ENCODE assay signal across 8 cellular contexts in genomic region chr1:85048296-85049064, GRCh38. TPM values are rescaled to one million over a fixed set of nuclear protein-coding genes. Genes with fewer than 3 reads are reported as not detected.
DNase-seq lines count a peak whose midpoint lies in the region; ATAC-seq, FAIRE-seq and TF ChIP-seq lines count a peak whose summit lies in the region.

A gene with protein sequence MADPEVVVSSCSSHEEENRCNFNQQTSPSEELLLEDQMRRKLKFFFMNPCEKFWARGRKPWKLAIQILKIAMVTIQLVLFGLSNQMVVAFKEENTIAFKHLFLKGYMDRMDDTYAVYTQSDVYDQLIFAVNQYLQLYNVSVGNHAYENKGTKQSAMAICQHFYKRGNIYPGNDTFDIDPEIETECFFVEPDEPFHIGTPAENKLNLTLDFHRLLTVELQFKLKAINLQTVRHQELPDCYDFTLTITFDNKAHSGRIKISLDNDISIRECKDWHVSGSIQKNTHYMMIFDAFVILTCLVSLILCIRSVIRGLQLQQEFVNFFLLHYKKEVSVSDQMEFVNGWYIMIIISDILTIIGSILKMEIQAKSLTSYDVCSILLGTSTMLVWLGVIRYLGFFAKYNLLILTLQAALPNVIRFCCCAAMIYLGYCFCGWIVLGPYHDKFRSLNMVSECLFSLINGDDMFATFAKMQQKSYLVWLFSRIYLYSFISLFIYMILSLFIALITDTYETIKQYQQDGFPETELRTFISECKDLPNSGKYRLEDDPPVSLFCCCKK (minus strand): TSS chr1:85048500. CDS start chr1:85045360, 3,140 bp downstream.

- H3K9me3 ChIP-seq in SJSA1 (replicated peaks) (no peaks in the 10 kb centered on the region), GM12878 (replicated peaks; ENCODE audit: control insufficient read depth, insufficient read depth, low read length) (no peaks in the 10 kb centered on the region)

- no peak for TF ChIP-seq RAD21 in GM12878 (IDR thresholded peaks at IDR 0.05; ENCODE audit: insufficient read depth, low read depth, low read length)

- in situ Hi-C loops in Caki2 (cut with HindIII; ENCODE audit: low pct_unique_long_range_greater_than_20kb, low sequenced_read_pairs): no loop called here
- in situ Hi-C loops in GM12878 (cut with MboI): no loop called here

- no peaks in the 10 kb centered on the region for H3K36me3 ChIP-seq in SJSA1
- no peaks in the 10 kb centered on the region for H3K36me3 ChIP-seq in GM12878 (ENCODE audit: control insufficient read depth in 2 of 2, insufficient read depth in 2 of 2, low read length in 1 of 2)

- WGBS in GM12878 (ENCODE audit: insufficient coverage, insufficient replicate concordance, low lambda C conversion rate, missing lambda C conversion rate): 3% methylated on average over 31 of the region's 73 CpGs

- ATAC-seq in GM19452 (IDR thresholded peaks at IDR 0.05; ENCODE audit: unreplicated experiment): peak; percentile 79
- ATAC-seq in HG03439 (IDR thresholded peaks at IDR 0.05; ENCODE audit: unreplicated experiment): peak; percentile 65
- ATAC-seq in GM12878: peak; percentile 84

- CTCF ChIA-PET in GM12878 (lab: Yijun Ruan, JAX): interaction anchor here (0.9 kb wide), 1 partner anchor 104 kb away, joined by 4 read pairs; no protein-coding TSS in a partner anchor

- POLR2A ChIA-PET in GM12878 (lab: Charles Lee): interaction anchor here (0.7 kb wide), 1 partner anchor 476 kb away, joined by 5 read pairs; no protein-coding TSS in a partner anchor

- H3K27me3 ChIP-seq in SJSA1 (replicated peaks): peaks cover 68% of the 10 kb centered on the region
- peaks cover 0 to 2% of the 10 kb centered on the region in 2 experiments; a peak in 2 of 4 replicates for H3K27me3 ChIP-seq in GM12878 (replicated peaks in 1 of 2; ENCODE audit: control insufficient read depth in 2 of 2, insufficient read depth in 2 of 2, low read length in 1 of 2)

- TF ChIP-seq EP300 in GM12878 (IDR thresholded peaks at IDR 0.05; ENCODE audit: borderline replicate concordance in 1 of 2, control insufficient read depth in 1 of 2, low read depth in 2 of 2, low read length in 2 of 2): no peak

- SMC1A ChIA-PET in GM12878 (lab: Charles Lee; ENCODE audit: uncharacterized antibody, unreplicated experiment): interaction anchor here (0.9 to 2.2 kb wide), 2 partner anchors 10 to 104 kb away, joined by 3 to 5 read pairs; no protein-coding TSS in a partner anchor

- no peaks in the 10 kb centered on the region for H4K20me1 ChIP-seq in GM12878 (ENCODE audit: control insufficient read depth, insufficient read depth)

- H2AFZ ChIP-seq in GM12878 (ENCODE audit: control insufficient read depth, low read depth, low read length): peak within 1 kb of the TSS; percentile 69

- DNase-seq in Caki2 (ENCODE audit: low read depth) (peak; percentile 37), SJSA1 (ENCODE audit: low read depth in 1 of 2, low spot score in 2 of 2) (peak in 1 of 2 experiments; percentile 44), GM12878 (ENCODE audit: low read depth, low spot score) (no peak), kidney glomerular epithelial cell (lab: John Stamatoyannopoulos, UW) (peak; percentile 10), globus pallidus (ENCODE audit: low spot score) (no peak)
- peak in 2 of 3 experiments; percentile 8 to 42 for DNase-seq in stimulated activated CD4-positive, alpha-beta T cell treated with anti-CD3 and anti-CD28 coated beads, TNF-alpha, amount 100 ng/mL, for 24 hours (ENCODE audit: low read depth in 3 of 3)

- H3K4me3 ChIP-seq in SJSA1 (peak within 1 kb of the TSS; percentile 35), GM12878 (peak within 1 kb of the TSS; percentile 74)

- no peak within 1 kb of the TSS for H3K27ac ChIP-seq in SJSA1
- no peak within 1 kb of the TSS for H3K27ac ChIP-seq in GM12878 (ENCODE audit: control insufficient read depth, insufficient read depth)

- no peak for FAIRE-seq in GM12878 (lab: Jason Lieb, UNC)

- H3K79me2 ChIP-seq in GM12878 (ENCODE audit: control insufficient read depth, insufficient read depth, low read length): no peaks in the 10 kb centered on the region

- RAD21 ChIA-PET in GM12878 (lab: Charles Lee; ENCODE audit: unreplicated experiment): interaction anchor here (1.3 kb wide), 1 partner anchor 53 kb away, joined by 3 read pairs; no protein-coding TSS in a partner anchor

- TF ChIP-seq POLR2A in GM12878 (IDR thresholded peaks at IDR 0.05; ENCODE audit: low read depth, low read length): no peak

- peak within 1 kb of the TSS; percentile 50 for H3K9ac ChIP-seq in GM12878 (ENCODE audit: control insufficient read depth, insufficient read depth, low read length)

- H3K4me1 ChIP-seq in SJSA1 (replicated peaks): peaks cover 7% of the 10 kb centered on the region
- H3K4me1 ChIP-seq in GM12878 (ENCODE audit: control insufficient read depth, insufficient read depth, low read length): peaks cover 3% of the 10 kb centered on the region; the same call in 1 of the 2 replicates

- H3K4me2 ChIP-seq in GM12878 (ENCODE audit: control insufficient read depth, insufficient read depth): peak within 1 kb of the TSS; percentile 86

- no peak for TF ChIP-seq CTCF in GM12878 (IDR thresholded peaks at IDR 0.05 in 2 of 3, conservative IDR thresholded peaks at IDR 0.05 in 1 of 3; ENCODE audit: control insufficient read depth in 2 of 3, extremely low read depth in 1 of 3, insufficient read depth in 1 of 3, low read depth in 3 of 3, low read length in 3 of 3)

- no TSS peak for BruUV-seq in GM12878 (replicated peaks; lab: Mats Ljungman, UMichigan)

- intact Hi-C loops in GM12878 (cut with micrococcal nuclease; ENCODE audit: unreplicated experiment): no loop called here

TF ChIP-seq in GM12878, 131 proteins besides CTCF, POLR2A, EP300 and RAD21 (continues in another document):
- TF ChIP-seq EGR1 (IDR thresholded peaks at IDR 0.05; ENCODE audit: borderline replicate concordance in 1 of 2, low read depth in 2 of 2, low read length in 2 of 2) (peak in 1 of 2 experiments; percentile 90; a peak in 2 of 3 replicates), LARP7 (IDR thresholded peaks at IDR 0.05) (0 out of 2 replicates have a peak, but pooled peaks have one; percentile 51), BHLHE40 (IDR thresholded peaks at IDR 0.05; ENCODE audit: borderline replicate concordance in 1 of 2, low read depth in 2 of 2, low read length in 1 of 2) (peak in 1 of 2 experiments; percentile 61; a peak in 2 of 4 replicates), IKZF1 (conservative IDR thresholded peaks at IDR 0.05) (peak; percentile 80), SUPT20H (IDR thresholded peaks at IDR 0.05; ENCODE audit: borderline replicate concordance, control insufficient read depth, low read depth, low read length) (no peak), HDAC6 (IDR thresholded peaks at IDR 0.05; ENCODE audit: unreplicated experiment) (peak; percentile 36), SUZ12 (IDR thresholded peaks at IDR 0.05; ENCODE audit: unreplicated experiment) (peak; percentile 75), DPF2 (IDR thresholded peaks at IDR 0.05) (peak; percentile 43), PAX5 (IDR thresholded peaks at IDR 0.05; ENCODE audit: borderline replicate concordance, low read depth, low read length) (no peak), RCOR1 (conservative IDR thresholded peaks at IDR 0.05; ENCODE audit: low read depth, low read length) (no peak), GABPA (IDR thresholded peaks at IDR 0.05; ENCODE audit: low read depth) (peak; percentile 42; the same call in 1 of the 2 replicates)
- TF ChIP-seq, protein P1, sequence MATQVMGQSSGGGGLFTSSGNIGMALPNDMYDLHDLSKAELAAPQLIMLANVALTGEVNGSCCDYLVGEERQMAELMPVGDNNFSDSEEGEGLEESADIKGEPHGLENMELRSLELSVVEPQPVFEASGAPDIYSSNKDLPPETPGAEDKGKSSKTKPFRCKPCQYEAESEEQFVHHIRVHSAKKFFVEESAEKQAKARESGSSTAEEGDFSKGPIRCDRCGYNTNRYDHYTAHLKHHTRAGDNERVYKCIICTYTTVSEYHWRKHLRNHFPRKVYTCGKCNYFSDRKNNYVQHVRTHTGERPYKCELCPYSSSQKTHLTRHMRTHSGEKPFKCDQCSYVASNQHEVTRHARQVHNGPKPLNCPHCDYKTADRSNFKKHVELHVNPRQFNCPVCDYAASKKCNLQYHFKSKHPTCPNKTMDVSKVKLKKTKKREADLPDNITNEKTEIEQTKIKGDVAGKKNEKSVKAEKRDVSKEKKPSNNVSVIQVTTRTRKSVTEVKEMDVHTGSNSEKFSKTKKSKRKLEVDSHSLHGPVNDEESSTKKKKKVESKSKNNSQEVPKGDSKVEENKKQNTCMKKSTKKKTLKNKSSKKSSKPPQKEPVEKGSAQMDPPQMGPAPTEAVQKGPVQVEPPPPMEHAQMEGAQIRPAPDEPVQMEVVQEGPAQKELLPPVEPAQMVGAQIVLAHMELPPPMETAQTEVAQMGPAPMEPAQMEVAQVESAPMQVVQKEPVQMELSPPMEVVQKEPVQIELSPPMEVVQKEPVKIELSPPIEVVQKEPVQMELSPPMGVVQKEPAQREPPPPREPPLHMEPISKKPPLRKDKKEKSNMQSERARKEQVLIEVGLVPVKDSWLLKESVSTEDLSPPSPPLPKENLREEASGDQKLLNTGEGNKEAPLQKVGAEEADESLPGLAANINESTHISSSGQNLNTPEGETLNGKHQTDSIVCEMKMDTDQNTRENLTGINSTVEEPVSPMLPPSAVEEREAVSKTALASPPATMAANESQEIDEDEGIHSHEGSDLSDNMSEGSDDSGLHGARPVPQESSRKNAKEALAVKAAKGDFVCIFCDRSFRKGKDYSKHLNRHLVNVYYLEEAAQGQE (IDR thresholded peaks at IDR 0.05; ENCODE audit: low read depth, low read length): 0 out of 2 replicates have a peak, but pooled peaks have one; percentile 8

RNA-seq across cellular contexts. Expression of the gene that starts here (rescaled TPM):
- 0.46 and 1.0 TPM in 2 replicates for total RNA-seq in Caki2 (2014; rRNA removed; shearing (Covaris generic); ENCODE audit: low replicate concordance)
- 0.16 TPM in 1 of 2 replicates, not detected in the other for total RNA-seq in SJSA1 (2014; rRNA removed; shearing (Covaris generic))
- 0.79 and 1.2 TPM in 2 replicates for total RNA-seq in GM12878 (2013; cell fraction: nucleolus; rRNA removed)
- total RNA-seq in GM12878 (2014; rRNA removed) (2.3 and 2.5 TPM in 2 replicates), GM12878 (2014; rRNA removed; fragmentation: Illumina TruSeq; extraction: Trizol) (3.6 and 3.7 TPM in 2 replicates), GM12878 (2021) (3.2 and 4.1 TPM in 2 replicates)
- polyA plus RNA-seq in GM12878 (2011; ENCODE audit: low read depth): 1.3 TPM
- polyA plus RNA-seq in GM12878 (2011; rRNA removed) (0.46 and 0.48 TPM in 2 replicates), GM12878 (2014; fragmentation: Illumina TruSeq; extraction: Trizol) (6.1 and 6.5 TPM in 2 replicates), GM12878 (2014; fragmentation: Nextera tagmentation; extraction: Ambion mirVana) (1 to 10 TPM; 2.0 to 2.7 TPM), GM12878 (2014; rRNA removed) (6.6 and 7.4 TPM in 2 replicates), GM12878 (2016; fragmentation: Nextera tagmentation; extraction: Ambion mirVana) (1 to 10 TPM; 4.0 to 4.5 TPM)
- 0.13 and 0.18 TPM in 2 replicates for polyA plus RNA-seq in GM12878 (2011; cell fraction: cytosol; rRNA removed)
- 0.94 and 1.1 TPM in 2 replicates for polyA plus RNA-seq in GM12878 (2011; cell fraction: nucleus; rRNA removed)
- polyA plus RNA-seq in GM12878 (2012): 2.1 and 2.5 TPM in 2 replicates
- 0.22 TPM in 1 of 2 replicates, not detected in the other for polyA minus RNA-seq in GM12878 (2011; rRNA and poly(A)+ RNA removed)
- polyA minus RNA-seq in GM12878 (2011; cell fraction: cytosol; rRNA and poly(A)+ RNA removed): not detected in 2 replicates
- polyA minus RNA-seq in GM12878 (2011; cell fraction: nucleus; rRNA and poly(A)+ RNA removed): 0.29 TPM in 1 of 2 replicates, not detected in the other

Comparison
In these comparisons a context has a peak if more than half of its experiments do, and no peak if none do; other contexts are left out.
1. DNase-seq: peak in Caki2 (single experiment), kidney glomerular epithelial cell (single experiment) and stimulated activated CD4-positive, alpha-beta T cell treated with anti-CD3 and anti-CD28 coated beads, TNF-alpha, amount 100 ng/mL, for 24 hours (2 of 3); none in GM12878 (single experiment) and globus pallidus (single experiment).
2. Peak in every context shown above with its lines, with median percentiles within 50 percentile points of each other: ATAC-seq.